ENCODE assay signal across 1 cellular context in genomic region chr2:127656569-127657231, GRCh38.
TF ChIP-seq lines count a peak whose summit lies in the region.

No MANE protein-coding gene starts in this region.

TF ChIP-seq in IMR-90, 13 proteins besides CTCF, POLR2A, EP300 and RAD21:
- TF ChIP-seq USF2 (IDR thresholded peaks at IDR 0.05; ENCODE audit: low read depth, low read length) = no peak
- no peak for TF ChIP-seq SMC3 (IDR thresholded peaks at IDR 0.05; ENCODE audit: low read depth, low read length)
- TF ChIP-seq CEBPB (IDR thresholded peaks at IDR 0.05; ENCODE audit: low read depth, low read length) = no peak
- no peak for TF ChIP-seq RFX5 (IDR thresholded peaks at IDR 0.05; ENCODE audit: low read depth, low read length)
- no peak for TF ChIP-seq CHD1 (IDR thresholded peaks at IDR 0.05; ENCODE audit: low read depth, low read length)
- no peak for TF ChIP-seq MAFK (IDR thresholded peaks at IDR 0.05; ENCODE audit: low read depth, low read length)
- no peak for TF ChIP-seq ELK1 (IDR thresholded peaks at IDR 0.05; ENCODE audit: borderline replicate concordance, low read depth, low read length)
- no peak for TF ChIP-seq MXI1 (IDR thresholded peaks at IDR 0.05; ENCODE audit: borderline replicate concordance, low read depth, low read length)
- no peak for TF ChIP-seq MAZ (IDR thresholded peaks at IDR 0.05; ENCODE audit: borderline replicate concordance, low read depth, low read length)
- no peak for TF ChIP-seq RCOR1 (IDR thresholded peaks at IDR 0.05; ENCODE audit: insufficient replicate concordance, low read length)
- no peak for TF ChIP-seq BHLHE40 (IDR thresholded peaks at IDR 0.05; ENCODE audit: low read depth, low read length)
- TF ChIP-seq NFE2L2 (IDR thresholded peaks at IDR 0.05; ENCODE audit: low read depth, low read length) = no peak
- no peak for TF ChIP-seq FOS (IDR thresholded peaks at IDR 0.05; ENCODE audit: low read depth, low read length)
